9 cellular contexts compared by ENCODE assay signal in genomic region chr2:178863856-178864620, GRCh38. TPM values are rescaled to one million over a fixed set of nuclear protein-coding genes. Genes with fewer than 3 reads are reported as not detected.
DNase-seq lines count a peak whose midpoint lies in the region; ATAC-seq and TF ChIP-seq lines count a peak whose summit lies in the region.
"Had no signal": no experiment of that assay in that cellular context is flagged by ENCODE, and none has a peak within 500 bp of the region (broad histone marks: within the 10 kb centered on the region; RNA-seq: fewer than 3 reads in every experiment).

No MANE protein-coding gene starts in this region.

- H3K9me2 ChIP-seq in OCI-LY7 (ENCODE audit: insufficient read depth, low read length) = no peaks in the 10 kb centered on the region

- peak; percentile 76 for DNase-seq in NCI-H2227 (lab: John Stamatoyannopoulos, UW; ENCODE audit: unreplicated experiment)
- peak; percentile 86 for DNase-seq in dermis blood vessel endothelial cell
- peak; percentile 37 for DNase-seq in kidney tubule cell (ENCODE audit: low spot score)
- no peak for DNase-seq in SHP77 treated with DMSO at 0.1 percent for 48 hours (lab: John Stamatoyannopoulos, UW)
- DNase-seq in OCI-LY7 (ENCODE audit: low spot score) = no peak
- DNase-seq in effector memory CD4-positive, alpha-beta T cell = no peak
- DNase-seq: NCI-H1930 had no signal

- BruUV-seq in OCI-LY7 (replicated peaks; lab: Mats Ljungman, UMichigan) = no TSS peak

- no peaks in the 10 kb centered on the region for H4K20me1 ChIP-seq in OCI-LY7 (ENCODE audit: insufficient read depth, low read length)

- no peaks in the 10 kb centered on the region for H3K79me2 ChIP-seq in OCI-LY7 (ENCODE audit: insufficient read depth, low read depth, low read length)

- H3K9me3 ChIP-seq in stomach smooth muscle (ENCODE audit: control insufficient read depth in 2 of 2, low read length in 2 of 2) (no peaks in the 10 kb centered on the region), OCI-LY7 (ENCODE audit: low read length) (no peaks in the 10 kb centered on the region)
- no peaks in the 10 kb centered on the region for H3K9me3 ChIP-seq in effector memory CD4-positive, alpha-beta T cell (ENCODE audit: control insufficient read depth, low read length)

- no peak overlapping the region for H2AFZ ChIP-seq in OCI-LY7 (ENCODE audit: low read length)

- intact Hi-C loops in OCI-LY7 (cut with micrococcal nuclease; ENCODE audit: unreplicated experiment) = no loop called here

- H3K36me3 ChIP-seq in stomach smooth muscle (ENCODE audit: control insufficient read depth in 2 of 2, insufficient read depth in 2 of 2, low read length in 2 of 2) (no peaks in the 10 kb centered on the region), OCI-LY7 (ENCODE audit: insufficient read depth, low read length) (no peaks in the 10 kb centered on the region)
- no peaks in the 10 kb centered on the region for H3K36me3 ChIP-seq in effector memory CD4-positive, alpha-beta T cell (ENCODE audit: control insufficient read depth, insufficient read depth, low read length)

- H3K27me3 ChIP-seq in stomach smooth muscle (ENCODE audit: control insufficient read depth in 1 of 2, insufficient read depth in 2 of 2, low read length in 2 of 2) = no peaks in the 10 kb centered on the region
- no peaks in the 10 kb centered on the region for H3K27me3 ChIP-seq in effector memory CD4-positive, alpha-beta T cell (replicated peaks; ENCODE audit: control insufficient read depth, insufficient read depth, low read length, poor library complexity, severe bottlenecking)

- no peak for TF ChIP-seq CTCF in OCI-LY7 (conservative IDR thresholded peaks at IDR 0.05; ENCODE audit: low read length)

- POLR2A ChIA-PET in OCI-LY7 (lab: Charles Lee) = no interaction called here

- peak overlapping the region in 1 of 2 donors; percentile 21 for H3K9ac ChIP-seq in stomach smooth muscle (ENCODE audit: low read length in 2 of 2)

- peaks cover 32% of the 10 kb centered on the region for H3K4me1 ChIP-seq in stomach smooth muscle (ENCODE audit: control insufficient read depth, insufficient read depth, low read length)
- no peaks in the 10 kb centered on the region for H3K4me1 ChIP-seq in OCI-LY7 (ENCODE audit: insufficient read depth, low read length, poor library complexity, severe bottlenecking)
- H3K4me1 ChIP-seq in effector memory CD4-positive, alpha-beta T cell (ENCODE audit: control insufficient read depth, insufficient read depth, low read length, poor library complexity, severe bottlenecking) = no peaks in the 10 kb centered on the region

- H3K4me2 ChIP-seq in OCI-LY7 (ENCODE audit: low read length) = no peak overlapping the region

- peak overlapping the region; percentile 50 to 57 for H3K4me3 ChIP-seq in stomach smooth muscle (ENCODE audit: low read length in 2 of 2)
- no peak overlapping the region for H3K4me3 ChIP-seq in OCI-LY7 (ENCODE audit: low read depth, low read length, poor library complexity, severe bottlenecking)
- no peak overlapping the region for H3K4me3 ChIP-seq in effector memory CD4-positive, alpha-beta T cell (ENCODE audit: insufficient read depth, low read depth, low read length, poor library complexity, severe bottlenecking)

- ATAC-seq in GM18873 (IDR thresholded peaks at IDR 0.05; ENCODE audit: low FRiP score, unreplicated experiment) = no peak

- peak overlapping the region; percentile 69 for H3K27ac ChIP-seq in stomach smooth muscle (ENCODE audit: low read length)
- no peak overlapping the region for H3K27ac ChIP-seq in OCI-LY7 (ENCODE audit: low read depth, low read length, poor library complexity, severe bottlenecking)
- no peak overlapping the region for H3K27ac ChIP-seq in effector memory CD4-positive, alpha-beta T cell (ENCODE audit: insufficient read depth, low read length, poor library complexity, severe bottlenecking)

- CTCF ChIA-PET in OCI-LY7 (lab: Charles Lee; ENCODE audit: unreplicated experiment) = no interaction called here

RNA-seq across cellular contexts. Expression of gene TTN, which starts 56.8 kb away (rescaled TPM):
- total RNA-seq in dermis blood vessel endothelial cell (1.5 and 1.8 TPM in 2 replicates), OCI-LY7 (2022) (under 0.01 and 0.02 TPM in 2 replicates)
- 0.03 and 0.19 TPM in 2 replicates for total RNA-seq in OCI-LY7 (2014; rRNA removed; shearing (Covaris generic))

Comparison
In these comparisons a context has a peak if more than half of its experiments do, and no peak if none do; other contexts are left out.
1. DNase-seq: peak in NCI-H2227 (single experiment), dermis blood vessel endothelial cell (single experiment) and kidney tubule cell (single experiment); none in SHP77 treated with DMSO at 0.1 percent for 48 hours (single experiment), OCI-LY7 (single experiment) and effector memory CD4-positive, alpha-beta T cell (0 of 3).
2. H3K4me3 ChIP-seq: peak in stomach smooth muscle (2 of 2); none in OCI-LY7 (single experiment) and effector memory CD4-positive, alpha-beta T cell (single experiment).